22 cellular contexts compared by ENCODE assay signal in genomic region chr7:106045592-106045991, GRCh38.
"Had no signal": no experiment of that assay in that cellular context is flagged by ENCODE, and none has a peak within 500 bp of the region (broad histone marks: within the 10 kb centered on the region; RNA-seq: fewer than 3 reads in every experiment).

No MANE protein-coding gene starts in this region.

- H3K4me3 ChIP-seq: body of pancreas, coronary artery, hepatocyte, SK-N-MC, suprapubic skin had no signal

- DNase-seq: activated CD4-positive, alpha-beta T cell treated with anti-CD3 and anti-CD28 coated beads, Interleukin-2, amount 50 U/mL, for 1 hour; activated naive CD4-positive, alpha-beta T cell treated with anti-CD3 and anti-CD28 coated beads for 36 hours; body of pancreas; central memory CD4-positive, alpha-beta T cell; effector memory CD4-positive, alpha-beta T cell; kidney glomerular epithelial cell; left ventricle myocardium superior; mesenchymal stem cell; natural killer cell; retina; stimulated activated CD4-positive, alpha-beta T cell treated with anti-CD3 and anti-CD28 coated beads, Interleukin-15, amount 100 ng/mL, for 24 hours; stimulated activated CD4-positive, alpha-beta T cell treated with anti-CD3 and anti-CD28 coated beads, Interleukin-4, amount 100 ng/mL, for 1 hour; stimulated activated naive CD4-positive, alpha-beta T cell treated with Interleukin-2 at 50 U/mL for 16 hours; T-helper 1 cell; T1000; trophoblast cell had no signal

- ATAC-seq: activated CD4-positive, CD25-positive, alpha-beta regulatory T cell treated with anti-CD3 and anti-CD28 coated beads, Interleukin-2, amount 50 U/mL, for 24 hours; activated T-helper 17 cell treated with anti-CD3 and anti-CD28 coated beads, Interleukin-2, amount 50 U/mL, for 72 hours; body of pancreas; left ventricle myocardium superior; natural killer cell had no signal
